In the genomic region with DNA sequence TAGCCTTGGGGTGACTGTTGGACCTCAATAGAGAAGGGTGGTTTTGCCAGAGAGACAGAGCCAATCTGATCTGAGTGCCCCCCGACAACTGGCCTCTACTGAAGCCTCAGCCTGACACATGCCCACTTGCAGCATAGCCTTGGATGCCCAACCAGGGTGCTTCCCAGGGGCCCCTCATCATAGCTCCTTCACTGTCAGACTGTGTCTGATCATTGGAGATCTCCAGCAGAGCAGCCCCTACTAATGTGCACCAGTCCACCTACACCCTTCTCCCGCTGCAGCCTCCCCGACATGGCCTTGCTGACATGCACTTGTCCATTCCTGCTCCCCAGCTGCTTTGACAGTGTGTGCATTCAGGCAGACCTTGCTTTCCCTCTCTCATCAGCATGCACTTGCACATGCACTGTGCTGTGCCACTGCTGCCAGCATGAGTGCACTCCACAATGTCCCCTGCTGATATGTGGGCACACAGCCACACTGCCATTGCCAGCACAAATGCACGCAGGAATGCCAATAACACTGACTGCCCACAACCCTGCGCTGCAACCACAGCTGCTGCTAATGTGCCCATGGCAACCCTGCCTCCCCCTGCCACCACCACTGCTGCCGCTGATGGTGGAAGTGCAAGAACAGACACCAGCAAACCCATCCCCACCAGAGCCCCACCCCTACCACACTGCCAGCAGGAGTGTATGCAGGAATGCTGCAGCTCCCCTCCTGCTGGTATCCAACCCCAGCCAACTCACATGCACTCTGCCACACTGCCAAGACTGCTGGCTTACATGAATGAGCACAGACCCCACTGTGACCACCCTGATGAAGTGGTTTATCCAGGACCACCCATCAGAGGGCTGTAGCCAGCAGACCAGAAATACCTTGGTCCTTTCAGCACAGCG, we compare ENCODE assay signal across 15 cellular contexts.
"Had no signal": no experiment of that assay in that cellular context is flagged by ENCODE, and none has a peak within 500 bp of the region (broad histone marks: within the 10 kb centered on the region; RNA-seq: fewer than 3 reads in every experiment).

No MANE protein-coding gene starts in this region.

- H3K9me3 ChIP-seq: colonic mucosa, suprapubic skin, upper lobe of left lung had no signal

- H3K36me3 ChIP-seq: ascending aorta, colonic mucosa, heart right ventricle, suprapubic skin, upper lobe of left lung had no signal

- H3K27me3 ChIP-seq: ascending aorta, colonic mucosa, heart right ventricle, suprapubic skin, upper lobe of left lung had no signal

- DNase-seq: activated CD4-positive, alpha-beta T cell treated with anti-CD3 and anti-CD28 coated beads, Interleukin-2, amount 50 U/mL, for 4 hours; activated naive CD4-positive, alpha-beta T cell; activated T-cell treated with anti-CD3 and anti-CD28 coated beads, Interleukin-2, amount 50 U/mL, for 72 hours; colonic mucosa; heart right ventricle; left colon; naive thymus-derived CD4-positive, alpha-beta T cell; nucleus accumbens; stimulated activated CD4-positive, alpha-beta T cell treated with anti-CD3 and anti-CD28 coated beads, Interleukin-4, amount 100 ng/mL, for 1 hour; stimulated activated CD8-positive, alpha-beta memory T cell treated with anti-CD3 and anti-CD28 coated beads, Interleukin-4, amount 100 ng/mL, for 48 hours; stimulated activated naive CD8-positive, alpha-beta T cell treated with anti-CD3 and anti-CD28 coated beads, Interleukin-15, Interleukin-2, amounts not matched to agents 100 U/mL and 50 U/mL, for 24 hours had no signal

- H3K27ac ChIP-seq: ascending aorta, colonic mucosa, heart right ventricle, suprapubic skin, upper lobe of left lung had no signal

- H3K4me1 ChIP-seq: ascending aorta, colonic mucosa, heart right ventricle, suprapubic skin, upper lobe of left lung had no signal

- H3K4me3 ChIP-seq: ascending aorta, colonic mucosa, heart right ventricle, lung, suprapubic skin, upper lobe of left lung had no signal
